23 cellular contexts compared by ENCODE assay signal in genomic region chr11:93166194-93166593, GRCh38. TPM values are rescaled to one million over a fixed set of nuclear protein-coding genes. Genes with fewer than 3 reads are reported as not detected.
DNase-seq lines count a peak whose midpoint lies in the region; ATAC-seq and FAIRE-seq lines count a peak whose summit lies in the region.
"Had no signal": no experiment of that assay in that cellular context is flagged by ENCODE, and none has a peak within 500 bp of the region (broad histone marks: within the 10 kb centered on the region; RNA-seq: fewer than 3 reads in every experiment).

No MANE protein-coding gene starts in this region.

- DNase-seq in NCI-H1417 (lab: John Stamatoyannopoulos, UW) (peak in 2 of 3 experiments; percentile 12 to 26), NCI-H1417 treated with DMSO at 0.1 percent for 48 hours (lab: John Stamatoyannopoulos, UW) (no peak), GM19239 (ENCODE audit: insufficient read length, low spot score) (no peak), NCI-H69 (lab: John Stamatoyannopoulos, UW) (peak; percentile 59), NCI-H1694 (lab: John Stamatoyannopoulos, UW) (no peak)
- no peak for DNase-seq in activated CD4-positive, alpha-beta memory T cell treated with anti-CD3 and anti-CD28 coated beads for 36 hours
- DNase-seq: activated CD4-positive, CD25-positive, alpha-beta regulatory T cell treated with anti-CD3 and anti-CD28 coated beads, Interleukin-2, amount 50 U/mL, for 72 hours; activated CD8-positive, alpha-beta memory T cell treated with anti-CD3 and anti-CD28 coated beads, Interleukin-2, amount 10 ng/mL, durations not matched to agents 7 days and 5 days; activated effector memory CD4-positive, alpha-beta T cell treated with Interleukin-2 at 50 U/mL for 16 hours; caudate nucleus; DMS153; H7; Karpas-422; left ventricle myocardium inferior; NCI-H1436 treated with DMSO at 0.1 percent for 48 hours; NCI-H524 treated with DMSO at 0.1 percent for 48 hours; nucleus accumbens; right lobe of liver; SIG-M5; stimulated activated naive CD8-positive, alpha-beta T cell treated with anti-CD3 and anti-CD28 coated beads, Interleukin-15, Interleukin-2, amounts not matched to agents 100 U/mL and 50 U/mL, for 24 hours; trophoblast cell had no signal

- H3K27ac Mint-ChIP-seq in activated CD4-positive, alpha-beta memory T cell treated with anti-CD3 and anti-CD28 coated beads for 36 hours: no peak overlapping the region
- H3K27ac Mint-ChIP-seq: activated CD8-positive, alpha-beta memory T cell treated with anti-CD3 and anti-CD28 coated beads, Interleukin-2, amount 10 ng/mL, durations not matched to agents 7 days and 5 days had no signal

- H3K27me3 Mint-ChIP-seq in activated CD4-positive, alpha-beta memory T cell treated with anti-CD3 and anti-CD28 coated beads for 36 hours: no peaks in the 10 kb centered on the region
- H3K27me3 Mint-ChIP-seq: activated CD8-positive, alpha-beta memory T cell treated with anti-CD3 and anti-CD28 coated beads, Interleukin-2, amount 10 ng/mL, durations not matched to agents 7 days and 5 days had no signal

- intact Hi-C loops in activated CD4-positive, alpha-beta memory T cell treated with anti-CD3 and anti-CD28 coated beads for 36 hours (cut with micrococcal nuclease): loop anchor here (2.0 kb wide), 1 partner anchor 15 kb away; no protein-coding TSS in a partner anchor

- H3K4me1 Mint-ChIP-seq in activated CD4-positive, alpha-beta memory T cell treated with anti-CD3 and anti-CD28 coated beads for 36 hours (ENCODE audit: low read depth): peaks cover 3% of the 10 kb centered on the region

- H3K4me3 Mint-ChIP-seq in activated CD4-positive, alpha-beta memory T cell treated with anti-CD3 and anti-CD28 coated beads for 36 hours: no peak overlapping the region
- H3K4me3 Mint-ChIP-seq: activated CD8-positive, alpha-beta memory T cell treated with anti-CD3 and anti-CD28 coated beads, Interleukin-2, amount 10 ng/mL, durations not matched to agents 7 days and 5 days had no signal

- no peaks in the 10 kb centered on the region for H3K9me3 Mint-ChIP-seq in activated CD4-positive, alpha-beta memory T cell treated with anti-CD3 and anti-CD28 coated beads for 36 hours

- peaks cover 25% of the 10 kb centered on the region for H3K36me3 Mint-ChIP-seq in activated CD4-positive, alpha-beta memory T cell treated with anti-CD3 and anti-CD28 coated beads for 36 hours

- POLR2A ChIA-PET in activated CD4-positive, alpha-beta memory T cell treated with anti-CD3 and anti-CD28 coated beads for 36 hours (lab: Charles Lee): no interaction called here

- FAIRE-seq in GM19239 (lab: Jason Lieb, UNC): peak; percentile 35

- ATAC-seq in HG02885 (IDR thresholded peaks at IDR 0.05; ENCODE audit: poor library complexity, unreplicated experiment): peak; percentile 60
- no peak for ATAC-seq in HG03280 (IDR thresholded peaks at IDR 0.05; ENCODE audit: unreplicated experiment)
- ATAC-seq: activated CD8-positive, alpha-beta memory T cell treated with anti-CD3 and anti-CD28 coated beads, Interleukin-2, amount 10 ng/mL, durations not matched to agents 7 days and 5 days; stimulated activated naive CD8-positive, alpha-beta T cell treated with anti-CD3 and anti-CD28 coated beads, Interleukin-15, Interleukin-2, amounts not matched to agents 100 U/mL and 50 U/mL, for 24 hours had no signal

- CTCF ChIA-PET in activated CD4-positive, alpha-beta memory T cell treated with anti-CD3 and anti-CD28 coated beads for 36 hours (lab: Charles Lee): no interaction called here

RNA-seq across cellular contexts. Expression of gene SLC36A4, which starts 31.6 kb away (rescaled TPM):
- total RNA-seq in activated CD4-positive, alpha-beta memory T cell treated with anti-CD3 and anti-CD28 coated beads for 36 hours: 10 to 100 TPM; 13.9 to 14.0 TPM

Comparison
In these comparisons a context has a peak if more than half of its experiments do, and no peak if none do; other contexts are left out.
1. DNase-seq: peak in NCI-H1417 (2 of 3) and NCI-H69 (single experiment); none in NCI-H1417 treated with DMSO at 0.1 percent for 48 hours (single experiment), GM19239 (single experiment), activated CD4-positive, alpha-beta memory T cell treated with anti-CD3 and anti-CD28 coated beads for 36 hours (single experiment) and NCI-H1694 (single experiment).